1 cellular context compared by ENCODE assay signal in genomic region chr7:23472974-23473847, GRCh38.
TF ChIP-seq lines count a peak whose summit lies in the region.

No MANE protein-coding gene starts in this region.

TF ChIP-seq in GM23338, 12 proteins besides CTCF, POLR2A, EP300 and RAD21 (continued from another document):
- TF ChIP-seq ZNF462 (CRISPR knock-in tag; IDR thresholded peaks at IDR 0.05) = no peak
- no peak for TF ChIP-seq EZH2 (IDR thresholded peaks at IDR 0.05; ENCODE audit: low read depth, unreplicated experiment)
TF ChIP-seq in GM23338: peak in this region for 0.
